22 cellular contexts compared by ENCODE assay signal in genomic region chr4:178599521-178599920, GRCh38.
A peak's percentile ranks its signal among the peaks of the same experiment; 100 is the strongest.
DNase-seq lines count a peak whose midpoint lies in the region; FAIRE-seq and TF ChIP-seq lines count a peak whose summit lies in the region.
"Had no signal": no experiment of that assay in that cellular context is flagged by ENCODE, and none has a peak within 500 bp of the region (broad histone marks: within the 10 kb centered on the region; RNA-seq: fewer than 3 reads in every experiment).

No MANE protein-coding gene starts in this region.

- H3K9ac ChIP-seq in H1 (replicated peaks in 1 of 4; ENCODE audit: extremely low read depth in 1 of 4, low read depth in 3 of 4, low read length in 3 of 4) = no peak overlapping the region

- POLR2A ChIA-PET in H1 (lab: Charles Lee; ENCODE audit: partially characterized antibody) = no interaction called here

- peak in 2 of 3 experiments; percentile 52 to 65; a peak in 3 of 4 replicates for TF ChIP-seq CTCF in H1 (IDR thresholded peaks at IDR 0.05; ENCODE audit: control extremely low read depth in 1 of 3, insufficient read depth in 1 of 3, low read depth in 1 of 3, low read length in 3 of 3)
- TF ChIP-seq CTCF in retinal pigment epithelial cell (conservative IDR thresholded peaks at IDR 0.05; ENCODE audit: low read depth, low read length) = peak; percentile 55

- H3K4ac ChIP-seq in H1 (replicated peaks; ENCODE audit: insufficient read length, low read depth, low read length) = no peak overlapping the region

- intact Hi-C loops in activated T-helper 2 cell treated with anti-CD3 and anti-CD28 coated beads, Interferon-gamma antibody, Interleukin-2, Interleukin-4, amounts not matched to agents 10 μg/mL and 5 μg/mL and 100 μg/mL, durations not matched to agents 14 hours and 24 hours and 36 hours (cut with micrococcal nuclease) = no loop called here

- no peaks in the 10 kb centered on the region for H3K36me3 Mint-ChIP-seq in activated T-helper 2 cell treated with anti-CD3 and anti-CD28 coated beads, Interferon-gamma antibody, Interleukin-2, Interleukin-4, amounts not matched to agents 10 μg/mL and 5 μg/mL and 100 μg/mL, durations not matched to agents 14 hours and 24 hours and 36 hours (ENCODE audit: low read depth)
- H3K36me3 Mint-ChIP-seq: CD4-positive, alpha-beta memory T cell had no signal

- no peaks in the 10 kb centered on the region for H3K9me3 ChIP-seq in H1 (ENCODE audit: insufficient read depth in 2 of 2, low read depth in 1 of 2, low read length in 1 of 2)
- H3K9me3 ChIP-seq: pancreas had no signal

- no peak overlapping the region for H2BK15ac ChIP-seq in H1 (ENCODE audit: low read length)

- H3K9me3 Mint-ChIP-seq in activated T-helper 2 cell treated with anti-CD3 and anti-CD28 coated beads, Interferon-gamma antibody, Interleukin-2, Interleukin-4, amounts not matched to agents 10 μg/mL and 5 μg/mL and 100 μg/mL, durations not matched to agents 14 hours and 24 hours and 36 hours = peaks cover 16% of the 10 kb centered on the region

- no peak overlapping the region for H2BK120ac ChIP-seq in H1 (replicated peaks; ENCODE audit: low read depth, low read length)

- peak; percentile 2 for DNase-seq in NCI-H748 (lab: John Stamatoyannopoulos, UW; ENCODE audit: unreplicated experiment)
- DNase-seq in NCI-H748 treated with DMSO at 0.1 percent for 48 hours (lab: John Stamatoyannopoulos, UW) = no peak
- peak; percentile 11 for DNase-seq in NCI-H460 (ENCODE audit: extremely low read depth, low read depth)
- DNase-seq in H1 (ENCODE audit: low read depth in 1 of 2, low spot score in 2 of 2) = no peak
- no peak for DNase-seq in retinal pigment epithelial cell (ENCODE audit: low read depth)
- DNase-seq in dermis blood vessel endothelial cell = no peak
- no peak for DNase-seq in NOMO-1 treated with DMSO at 0.1 percent for 48 hours (lab: John Stamatoyannopoulos, UW; ENCODE audit: unreplicated experiment)
- DNase-seq in activated T-helper 2 cell treated with anti-CD3 and anti-CD28 coated beads, Interferon-gamma antibody, Interleukin-2, Interleukin-4, amounts not matched to agents 10 μg/mL and 5 μg/mL and 100 μg/mL, durations not matched to agents 14 hours and 24 hours and 36 hours (ENCODE audit: low spot score) = no peak
- DNase-seq: activated gamma-delta T cell; anterior cingulate cortex; CD4-positive, alpha-beta memory T cell; heart right ventricle; NCI-H1092; NCI-H345; pancreas; PC-9; SW 1271; tibial artery had no signal

- CTCF ChIA-PET in H1 (lab: Charles Lee; ENCODE audit: partially characterized antibody) = interaction anchor here (0.6 to 1.5 kb wide), 9 partner anchors 9 to 709 kb away, joined by 3 to 5 read pairs (median 3); no protein-coding TSS in a partner anchor

- H4K20me1 ChIP-seq in H1 (replicated peaks in 1 of 2; ENCODE audit: control insufficient read depth in 1 of 2, insufficient read depth in 2 of 2, low read length in 2 of 2) = no peaks in the 10 kb centered on the region

- no peak overlapping the region for H2AK5ac ChIP-seq in H1 (ENCODE audit: low read depth, low read length)

- peak; percentile 87 to 89 for TF ChIP-seq RAD21 in H1 (IDR thresholded peaks at IDR 0.05 in 1 of 2, conservative IDR thresholded peaks at IDR 0.05 in 1 of 2; ENCODE audit: low read depth in 2 of 2, low read length in 2 of 2)

- no peaks in the 10 kb centered on the region for H3K4me1 Mint-ChIP-seq in activated T-helper 2 cell treated with anti-CD3 and anti-CD28 coated beads, Interferon-gamma antibody, Interleukin-2, Interleukin-4, amounts not matched to agents 10 μg/mL and 5 μg/mL and 100 μg/mL, durations not matched to agents 14 hours and 24 hours and 36 hours (ENCODE audit: low read depth)
- H3K4me1 Mint-ChIP-seq: CD4-positive, alpha-beta memory T cell had no signal

- no peak overlapping the region for H3K27ac Mint-ChIP-seq in activated T-helper 2 cell treated with anti-CD3 and anti-CD28 coated beads, Interferon-gamma antibody, Interleukin-2, Interleukin-4, amounts not matched to agents 10 μg/mL and 5 μg/mL and 100 μg/mL, durations not matched to agents 14 hours and 24 hours and 36 hours
- H3K27ac Mint-ChIP-seq: CD4-positive, alpha-beta memory T cell had no signal

- H3K36me3 ChIP-seq in H1 (ENCODE audit: control insufficient read depth in 2 of 4, insufficient read depth in 4 of 4, low read length in 3 of 4) = no peaks in the 10 kb centered on the region
- H3K36me3 ChIP-seq: heart right ventricle, pancreas, tibial artery had no signal

- H4K8ac ChIP-seq in H1 (ENCODE audit: extremely low read depth, insufficient read depth, low read length) = no peak overlapping the region

- no peak overlapping the region for H3K4me3 Mint-ChIP-seq in activated T-helper 2 cell treated with anti-CD3 and anti-CD28 coated beads, Interferon-gamma antibody, Interleukin-2, Interleukin-4, amounts not matched to agents 10 μg/mL and 5 μg/mL and 100 μg/mL, durations not matched to agents 14 hours and 24 hours and 36 hours (ENCODE audit: low read depth)

- H3K4me3 ChIP-seq in H1 (ENCODE audit: extremely low read depth in 1 of 4, insufficient read depth in 2 of 4, low read depth in 3 of 4, low read length in 4 of 4) (no peak overlapping the region), retinal pigment epithelial cell (ENCODE audit: low read length) (no peak overlapping the region)
- H3K4me3 ChIP-seq: coronary artery, heart right ventricle, pancreas, PC-9, skin epidermis, tibial artery had no signal

- TF ChIP-seq POLR2A in H1 (IDR thresholded peaks at IDR 0.05; ENCODE audit: control extremely low read depth in 1 of 2, low read depth in 2 of 2, low read length in 2 of 2) = no peak

- H3K18ac ChIP-seq in H1 (ENCODE audit: extremely low read depth, low read length) = no peak overlapping the region

- H3K4me1 ChIP-seq in H1 (replicated peaks in 1 of 4; ENCODE audit: control insufficient read depth in 3 of 4, insufficient read depth in 4 of 4, low read length in 3 of 4) = no peaks in the 10 kb centered on the region
- H3K4me1 ChIP-seq: heart right ventricle, pancreas, tibial artery had no signal

- no peak for TF ChIP-seq EP300 in H1 (IDR thresholded peaks at IDR 0.05; ENCODE audit: borderline replicate concordance in 1 of 2, low read depth in 2 of 2, low read length in 2 of 2)

- no peak overlapping the region for H3K56ac ChIP-seq in H1 (replicated peaks; ENCODE audit: insufficient read length, low read depth, low read length)

- no peak overlapping the region for H3K14ac ChIP-seq in H1 (ENCODE audit: insufficient read length)

- H3K27me3 ChIP-seq in H1 (replicated peaks in 1 of 4; ENCODE audit: control insufficient read depth in 3 of 4, extremely low read depth in 1 of 4, insufficient read depth in 3 of 4, low read length in 3 of 4) = peaks cover 0 to 1% (median 0%) of the 10 kb centered on the region in 4 experiments; a peak in 1 of 7 replicates
- H3K27me3 ChIP-seq: heart right ventricle, pancreas, tibial artery had no signal

- peaks cover 2% of the 10 kb centered on the region; the same call in 1 of the 2 replicates for H3K23me2 ChIP-seq in H1 (ENCODE audit: low read depth, low read length)

- H3K4me2 ChIP-seq in H1 (ENCODE audit: insufficient read depth in 1 of 2, low read depth in 2 of 2, low read length in 2 of 2) = no peak overlapping the region
- H3K4me2 ChIP-seq: PC-9 had no signal

- H2AFZ ChIP-seq in H1 (ENCODE audit: low read length) = no peak overlapping the region
- H2AFZ ChIP-seq: PC-9 had no signal

- no peak overlapping the region for H2BK5ac ChIP-seq in H1 (ENCODE audit: low read depth, low read length)

- H3K27me3 Mint-ChIP-seq in activated T-helper 2 cell treated with anti-CD3 and anti-CD28 coated beads, Interferon-gamma antibody, Interleukin-2, Interleukin-4, amounts not matched to agents 10 μg/mL and 5 μg/mL and 100 μg/mL, durations not matched to agents 14 hours and 24 hours and 36 hours (ENCODE audit: low read depth) = no peaks in the 10 kb centered on the region
- H3K27me3 Mint-ChIP-seq: CD4-positive, alpha-beta memory T cell had no signal

- H3K79me1 ChIP-seq in H1 (ENCODE audit: low read depth, low read length) = no peaks in the 10 kb centered on the region

- H3K27ac ChIP-seq in H1 (ENCODE audit: low read depth, low read length) = no peak overlapping the region
- H3K27ac ChIP-seq: coronary artery, heart right ventricle, pancreas, PC-9, skin epidermis, tibial artery had no signal

- H2BK20ac ChIP-seq in H1 (ENCODE audit: low read length) = no peak overlapping the region

- no peak overlapping the region for H4K91ac ChIP-seq in H1 (replicated peaks; ENCODE audit: insufficient read length, low read length)

- peak; percentile 89 for FAIRE-seq in H1 (lab: Jason Lieb, UNC)
- FAIRE-seq: GM12891, HepG2, pancreas had no signal

- no peaks in the 10 kb centered on the region for H3K79me2 ChIP-seq in H1 (ENCODE audit: control insufficient read depth in 1 of 2, insufficient read depth in 2 of 2, low read length in 2 of 2)

- H2BK12ac ChIP-seq in H1 (ENCODE audit: low read depth, low read length) = no peak overlapping the region

- no peak overlapping the region for H4K5ac ChIP-seq in H1 (ENCODE audit: insufficient read length, low read depth, low read length)

- H3K23ac ChIP-seq in H1 (ENCODE audit: insufficient read length) = no peak overlapping the region

TF ChIP-seq in H1, 55 proteins besides CTCF, POLR2A, EP300 and RAD21:
- TF ChIP-seq BRCA1 (IDR thresholded peaks at IDR 0.05; ENCODE audit: low read depth, low read length) (no peak), TAF1 (IDR thresholded peaks at IDR 0.05; ENCODE audit: low read depth, low read length) (no peak), SRF (IDR thresholded peaks at IDR 0.05; ENCODE audit: low read depth, low read length) (no peak)
TF ChIP-seq in H1: peak in this region for 0.

Comparison
In these comparisons a context has a peak if more than half of its experiments do, and no peak if none do; other contexts are left out.
1. DNase-seq: peak in NCI-H748 (single experiment) and NCI-H460 (single experiment); none in NCI-H748 treated with DMSO at 0.1 percent for 48 hours (single experiment), H1 (0 of 2), retinal pigment epithelial cell (single experiment), dermis blood vessel endothelial cell (single experiment), NOMO-1 treated with DMSO at 0.1 percent for 48 hours (single experiment) and activated T-helper 2 cell treated with anti-CD3 and anti-CD28 coated beads, Interferon-gamma antibody, Interleukin-2, Interleukin-4, amounts not matched to agents 10 μg/mL and 5 μg/mL and 100 μg/mL, durations not matched to agents 14 hours and 24 hours and 36 hours (single experiment).